8 cellular contexts compared by ENCODE assay signal in the genomic region with DNA sequence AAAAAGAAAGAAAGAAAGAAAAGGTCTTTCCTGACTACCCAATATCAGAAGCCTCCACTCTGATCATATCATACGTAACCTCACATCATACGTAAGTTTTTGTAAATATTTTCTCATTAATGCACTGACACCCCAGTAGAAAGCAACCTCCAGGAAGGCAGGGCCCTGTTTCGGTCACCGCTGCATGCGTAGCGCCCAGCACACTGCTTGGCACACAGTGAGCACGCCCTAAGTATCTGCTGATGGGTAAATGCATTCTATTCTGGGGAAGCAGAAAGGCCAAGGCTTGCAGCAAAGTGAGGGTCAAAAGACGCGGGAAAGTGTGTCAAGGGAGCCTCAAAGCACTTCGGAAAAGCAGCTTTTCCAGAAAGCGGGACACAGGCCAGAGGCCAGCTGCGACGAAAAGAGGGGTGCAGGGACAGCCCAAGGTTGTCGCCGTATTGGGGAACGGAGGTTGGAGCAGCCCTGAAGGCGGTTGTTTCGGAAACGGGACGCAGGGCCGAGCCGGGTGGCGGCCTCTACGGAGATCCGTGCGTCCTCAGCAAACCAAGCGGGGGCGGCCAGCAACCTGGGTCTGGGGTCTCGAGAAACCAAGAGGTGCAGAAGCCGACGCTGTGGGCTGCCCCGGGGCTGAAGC. TPM values are rescaled to one million over a fixed set of nuclear protein-coding genes. Genes with fewer than 3 reads are reported as not detected.
DNase-seq lines count a peak whose midpoint lies in the region; ATAC-seq and TF ChIP-seq lines count a peak whose summit lies in the region.

No MANE protein-coding gene starts in this region.

- H3K4me1 Mint-ChIP-seq in MCF 10A (ENCODE audit: insufficient read depth, unreplicated experiment) = peaks cover 14% of the 10 kb centered on the region
- peaks cover 13% of the 10 kb centered on the region for H3K4me1 Mint-ChIP-seq in mesothelial cell of epicardium

- ATAC-seq in HG02938 (IDR thresholded peaks at IDR 0.05; ENCODE audit: unreplicated experiment) = no peak
- ATAC-seq in GM21381 (IDR thresholded peaks at IDR 0.05; ENCODE audit: unreplicated experiment) = no peak

- CTCF ChIA-PET in MCF 10A (lab: Yijun Ruan, JAX) = interaction anchor here (0.6 kb wide), 1 partner anchor 1868 kb away, joined by 3 read pairs; no protein-coding TSS in a partner anchor

- H3K36me3 Mint-ChIP-seq in MCF 10A (ENCODE audit: insufficient read depth, unreplicated experiment) (peaks cover 28% of the 10 kb centered on the region), mesothelial cell of epicardium (peaks cover 24% of the 10 kb centered on the region)

- peak overlapping the region; percentile 99 for H3K27ac Mint-ChIP-seq in MCF 10A (ENCODE audit: low read depth, unreplicated experiment)
- H3K27ac Mint-ChIP-seq in mesothelial cell of epicardium = peak overlapping the region; percentile 100

- H3K36me3 ChIP-seq in HUES6 (ENCODE audit: control insufficient read depth, insufficient read depth, low read length) = peaks cover 37% of the 10 kb centered on the region

- H3K4me3 Mint-ChIP-seq in MCF 10A (ENCODE audit: unreplicated experiment) (peak overlapping the region; percentile 92), mesothelial cell of epicardium (peak overlapping the region; percentile 100)

- DNase-seq in MCF 10A (ENCODE audit: unreplicated experiment) = no peak
- no peak for DNase-seq in mesothelial cell of epicardium (ENCODE audit: low spot score in 2 of 2, unreplicated experiment in 2 of 2)
- no peak for DNase-seq in C1 segment of cervical spinal cord (lab: John Stamatoyannopoulos, UW)
- DNase-seq in SK-N-DZ (ENCODE audit: low spot score) = no peak

- no peaks in the 10 kb centered on the region for H3K27me3 Mint-ChIP-seq in MCF 10A (ENCODE audit: insufficient read depth, unreplicated experiment)
- H3K27me3 Mint-ChIP-seq in mesothelial cell of epicardium (ENCODE audit: low read depth) = no peaks in the 10 kb centered on the region

- H3K9me3 ChIP-seq in HUES6 (ENCODE audit: control insufficient read depth, insufficient read depth, low read depth, low read length) = no peaks in the 10 kb centered on the region

- H3K27me3 ChIP-seq in HUES6 (ENCODE audit: control insufficient read depth, insufficient read depth, low read length) = no peaks in the 10 kb centered on the region

- H3K27ac ChIP-seq in HUES6 (ENCODE audit: low read depth, low read length) = peak overlapping the region; percentile 97

- H3K9me3 Mint-ChIP-seq in MCF 10A (ENCODE audit: unreplicated experiment) = no peaks in the 10 kb centered on the region
- no peaks in the 10 kb centered on the region for H3K9me3 Mint-ChIP-seq in mesothelial cell of epicardium

- H3K4me3 ChIP-seq in GM12875 (ENCODE audit: low read depth, low read length) (peak overlapping the region; percentile 78), HUES6 (ENCODE audit: low read depth, low read length) (peak overlapping the region; percentile 98)

- BruUV-seq in MCF 10A (replicated peaks; lab: Mats Ljungman, UMichigan) = TSS peak; percentile 58

- H3K4me1 ChIP-seq in HUES6 (ENCODE audit: control insufficient read depth, insufficient read depth, low read length) = peaks cover 12% of the 10 kb centered on the region; the same call in 1 of the 2 replicates

- intact Hi-C loops in MCF 10A (cut with micrococcal nuclease) = no loop called here

- POLR2A ChIA-PET in MCF 10A (lab: Yijun Ruan, JAX) = no interaction called here

- peak overlapping the region; percentile 98 for H3K9ac ChIP-seq in HUES6 (ENCODE audit: low read length)

- TF ChIP-seq CTCF in GM12875 (IDR thresholded peaks at IDR 0.05; ENCODE audit: borderline replicate concordance, insufficient read depth, low read depth, low read length) = no peak
- no peak for TF ChIP-seq CTCF in MCF 10A (IDR thresholded peaks at IDR 0.05; ENCODE audit: unreplicated experiment)
- no peak for TF ChIP-seq CTCF in mesothelial cell of epicardium (IDR thresholded peaks at IDR 0.05; ENCODE audit: unreplicated experiment)

RNA-seq across cellular contexts. Expression of a gene that starts 0.5 kb away (rescaled TPM):
- total RNA-seq in MCF 10A (2022) = 46.0 and 51.1 TPM in 2 replicates
- total RNA-seq in mesothelial cell of epicardium = 70.2 to 77.2 TPM (median 74.9 TPM) in 3 replicates
- 32.4 and 41.2 TPM in 2 replicates for polyA plus RNA-seq in SK-N-DZ (2014; cell fraction: cytosol; rRNA removed)
- 144 and 159 TPM in 2 replicates for polyA plus RNA-seq in SK-N-DZ (2014; cell fraction: nucleus; rRNA removed)

RNA-seq across cellular contexts. Expression of a gene that starts 0.8 kb away (rescaled TPM):
- 50.1 and 55.9 TPM in 2 replicates for total RNA-seq in MCF 10A (2022)
- 93.0 to 107 TPM (median 94.7 TPM) in 3 replicates for total RNA-seq in mesothelial cell of epicardium
- polyA plus RNA-seq in SK-N-DZ (2014; cell fraction: cytosol; rRNA removed) = 24.8 and 30.3 TPM in 2 replicates
- polyA plus RNA-seq in SK-N-DZ (2014; cell fraction: nucleus; rRNA removed) = 51.3 and 91.0 TPM in 2 replicates

RNA-seq across cellular contexts. Expression of a gene that starts 46.7 kb away (rescaled TPM):
- total RNA-seq in MCF 10A (2022) = not detected in 2 replicates
- total RNA-seq in mesothelial cell of epicardium = 3.5 to 5.7 TPM (median 4.0 TPM) in 3 replicates
- 1.8 and 2.3 TPM in 2 replicates for polyA plus RNA-seq in SK-N-DZ (2014; cell fraction: cytosol; rRNA removed)
- 5.1 and 6.0 TPM in 2 replicates for polyA plus RNA-seq in SK-N-DZ (2014; cell fraction: nucleus; rRNA removed)
